In the genomic region with DNA sequence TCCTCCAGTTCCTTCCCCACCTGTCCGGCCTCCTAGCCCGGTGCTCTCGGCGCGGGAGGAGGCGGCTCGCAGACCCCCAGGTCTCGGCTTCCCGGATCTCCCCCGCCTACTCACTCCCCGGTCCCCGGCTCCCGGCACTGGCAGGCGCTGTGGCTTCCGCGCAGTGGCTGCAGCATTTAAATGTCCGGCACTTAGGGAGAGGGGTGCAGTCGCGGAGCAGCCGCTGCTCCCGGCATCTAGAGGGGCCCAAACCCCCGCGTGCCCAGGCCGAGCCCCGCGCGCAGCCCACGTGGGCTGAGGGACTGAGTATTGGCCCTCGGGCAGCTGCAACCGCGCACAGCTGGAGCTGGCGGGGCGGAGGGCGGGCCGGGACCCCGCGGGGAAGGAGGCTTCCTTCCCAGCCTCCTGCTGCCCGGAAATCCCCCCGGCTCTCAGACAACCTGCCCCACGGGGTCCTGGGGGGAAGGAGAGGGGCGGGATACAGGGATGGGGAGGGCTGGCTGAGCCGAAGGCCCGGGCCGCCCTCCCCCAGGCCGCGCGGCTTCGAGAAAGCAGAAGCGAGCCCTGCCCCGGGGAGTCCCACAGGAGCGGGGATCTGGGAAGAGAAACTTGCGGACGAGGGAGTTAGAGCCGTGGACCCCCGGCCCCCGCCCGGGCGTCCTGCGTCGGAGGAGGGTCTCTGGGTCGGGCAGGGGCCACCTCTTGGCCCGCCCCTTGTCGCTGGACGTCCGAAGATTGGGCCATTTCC, we compare ENCODE assay signal across 8 cellular contexts. TPM values are rescaled to one million over a fixed set of nuclear protein-coding genes. Genes with fewer than 3 reads are reported as not detected.
DNase-seq lines count a peak whose midpoint lies in the region; ATAC-seq and TF ChIP-seq lines count a peak whose summit lies in the region.

No MANE protein-coding gene starts in this region.

- WGBS in mesodermal cell (ENCODE audit: insufficient coverage in 2 of 2), 2 experiments: 0% methylated on average over 42 to 49 of the region's 65 CpGs

- H3K27me3 ChIP-seq in GM06990 (replicated peaks; ENCODE audit: control insufficient read depth, insufficient read depth, low read length): no peaks in the 10 kb centered on the region; the same call in 1 of the 2 replicates
- H3K27me3 ChIP-seq in colonic mucosa: peaks cover 49% of the 10 kb centered on the region

- H3K4me1 ChIP-seq in colonic mucosa: peaks cover 8% of the 10 kb centered on the region
- no peaks in the 10 kb centered on the region for H3K4me1 ChIP-seq in mesodermal cell (ENCODE audit: control insufficient read depth, insufficient read depth, low read length, poor library complexity, severe bottlenecking)

- H3K4me3 ChIP-seq in GM06990 (replicated peaks; ENCODE audit: low read depth, low read length): peak overlapping the region; percentile 62
- H3K4me3 ChIP-seq in colonic mucosa: peak overlapping the region; percentile 27
- peak overlapping the region; percentile 51 for H3K4me3 ChIP-seq in mesodermal cell (ENCODE audit: extremely low read depth, insufficient read depth, low read length, poor library complexity, severe bottlenecking)

- peak; percentile 54 for DNase-seq in GM06990 (ENCODE audit: extremely low read depth, insufficient read length)
- peak; percentile 68 for DNase-seq in MV-4-11 (lab: John Stamatoyannopoulos, UW)
- no peak for DNase-seq in colonic mucosa
- no peak for DNase-seq in stimulated activated CD4-positive, alpha-beta T cell treated with anti-CD3 and anti-CD28 coated beads, Interleukin-1b, Interleukin-23, amount 100 ng/mL, for 48 hours
- DNase-seq in COLO829 (ENCODE audit: low spot score): no peak
- no peak for DNase-seq in NCI-H2227 treated with DMSO at 0.1 percent for 48 hours (lab: John Stamatoyannopoulos, UW)

- no peaks in the 10 kb centered on the region for H3K9me3 ChIP-seq in colonic mucosa
- no peaks in the 10 kb centered on the region for H3K9me3 ChIP-seq in mesodermal cell (ENCODE audit: control insufficient read depth, low read length)

- H3K9ac ChIP-seq in colonic mucosa (ENCODE audit: low read depth in 2 of 2, low read length in 2 of 2): peak overlapping the region in 1 of 2 donors; percentile 43

- intact Hi-C loops in colonic mucosa (cut with DNase I): no loop called here

- H3K36me3 ChIP-seq in GM06990 (ENCODE audit: control insufficient read depth, insufficient read depth, low read length) (no peaks in the 10 kb centered on the region), colonic mucosa (no peaks in the 10 kb centered on the region), mesodermal cell (ENCODE audit: control insufficient read depth, insufficient read depth, low read length) (no peaks in the 10 kb centered on the region)

- ATAC-seq in GM18502 (IDR thresholded peaks at IDR 0.05; ENCODE audit: poor library complexity, unreplicated experiment): no peak

- H3K27ac ChIP-seq in colonic mucosa (no peak overlapping the region), mesodermal cell (ENCODE audit: low read depth, low read length, severe bottlenecking) (no peak overlapping the region)

- no peak for TF ChIP-seq CTCF in GM06990 (IDR thresholded peaks at IDR 0.05; ENCODE audit: insufficient read depth, low read length, poor library complexity, severe bottlenecking)
- TF ChIP-seq CTCF in colonic mucosa (IDR thresholded peaks at IDR 0.05): no peak

RNA-seq across cellular contexts. Expression of gene MMP25, which starts 0.4 kb away (rescaled TPM):
- under 1 TPM; 0.44 to 0.88 TPM for total RNA-seq in colonic mucosa
- 1.5 TPM for polyA plus RNA-seq in mesodermal cell (2013, experiment 1 of 2)
- polyA plus RNA-seq in mesodermal cell (2013, experiment 2 of 2): 0.76 TPM

RNA-seq across cellular contexts. Expression of gene BICDL2, which starts 9.2 kb away (rescaled TPM):
- total RNA-seq in colonic mucosa: 10 to 100 TPM; 56.6 to 83.9 TPM
- polyA plus RNA-seq in mesodermal cell (2013, experiment 1 of 2): not detected
- polyA plus RNA-seq in mesodermal cell (2013, experiment 2 of 2): not detected

RNA-seq across cellular contexts. Expression of gene IL32, which starts 19.5 kb away (rescaled TPM):
- total RNA-seq in colonic mucosa: 100 to 1,000 TPM; 256 to 329 TPM
- 7.1 TPM for polyA plus RNA-seq in mesodermal cell (2013, experiment 1 of 2)
- polyA plus RNA-seq in mesodermal cell (2013, experiment 2 of 2): 5.0 TPM

RNA-seq across cellular contexts. Expression of gene THOC6, which starts 22.1 kb away (rescaled TPM):
- total RNA-seq in colonic mucosa: 10 to 100 TPM; 27.4 to 45.8 TPM
- 35.8 TPM for polyA plus RNA-seq in mesodermal cell (2013, experiment 1 of 2)
- polyA plus RNA-seq in mesodermal cell (2013, experiment 2 of 2): 31.4 TPM

RNA-seq across cellular contexts. Expression of gene HCFC1R1, which starts 22.2 kb away (rescaled TPM):
- total RNA-seq in colonic mucosa: 10 to 100 TPM; 28.7 to 30.0 TPM
- polyA plus RNA-seq in mesodermal cell (2013, experiment 1 of 2): 106 TPM
- 97.8 TPM for polyA plus RNA-seq in mesodermal cell (2013, experiment 2 of 2)

Comparison
In these comparisons a context has a peak if more than half of its experiments do, and no peak if none do; other contexts are left out.
1. DNase-seq: peak in GM06990 (single experiment) and MV-4-11 (single experiment); none in colonic mucosa (single experiment), stimulated activated CD4-positive, alpha-beta T cell treated with anti-CD3 and anti-CD28 coated beads, Interleukin-1b, Interleukin-23, amount 100 ng/mL, for 48 hours (single experiment), COLO829 (single experiment) and NCI-H2227 treated with DMSO at 0.1 percent for 48 hours (single experiment).
2. Peak in every context shown above with its lines, with median percentiles within 50 percentile points of each other: H3K4me3 ChIP-seq.